In the genomic region with DNA sequence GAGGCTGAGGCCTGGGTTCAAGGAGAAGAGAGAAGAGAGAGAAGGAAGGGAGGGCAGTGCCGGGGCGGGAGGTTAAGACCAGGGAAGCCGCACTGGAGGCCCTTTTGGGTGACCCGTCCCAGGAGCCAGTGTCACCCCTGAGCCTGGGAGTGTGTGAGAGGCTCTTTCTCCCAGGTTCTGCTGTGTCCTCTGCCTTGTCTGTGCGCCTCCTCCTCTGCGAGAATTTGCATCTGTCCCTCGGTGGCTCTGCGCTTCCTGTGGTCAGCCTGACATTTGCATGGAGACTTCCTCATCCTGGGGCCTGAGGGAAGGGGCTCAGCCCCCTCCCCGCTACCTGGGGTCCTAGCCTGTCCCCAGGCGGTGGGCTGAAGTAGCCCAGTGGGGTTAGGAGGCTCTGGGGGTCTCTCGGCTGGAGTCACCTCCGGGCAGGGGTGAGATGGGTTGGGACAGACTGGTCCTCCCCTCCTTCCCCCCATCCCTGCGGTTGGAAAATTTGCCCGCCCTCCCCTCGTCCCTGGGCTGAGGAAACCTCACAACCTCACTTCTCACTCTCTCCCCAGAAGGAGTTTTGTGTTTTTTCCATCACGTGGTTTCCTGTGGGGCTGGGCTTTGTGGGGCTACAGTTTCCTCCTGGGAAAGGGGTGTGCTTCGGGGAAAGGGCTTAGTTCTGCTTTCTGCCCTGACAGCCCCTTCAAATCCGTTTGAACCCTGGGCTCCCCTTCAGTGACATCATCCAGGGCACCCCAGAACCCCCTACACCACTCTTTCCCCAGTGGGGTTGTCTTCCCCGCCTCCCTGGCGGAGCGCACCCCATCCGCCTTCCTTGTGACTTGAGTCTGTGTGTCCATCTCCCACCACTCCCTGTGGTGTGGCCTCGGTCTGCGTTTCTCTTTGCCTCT, we compare ENCODE assay signal across 8 cellular contexts. TPM values are rescaled to one million over a fixed set of nuclear protein-coding genes. Genes with fewer than 3 reads are reported as not detected.
A peak's percentile ranks its signal among the peaks of the same experiment; 100 is the strongest.
DNase-seq lines count a peak whose midpoint lies in the region; ATAC-seq and TF ChIP-seq lines count a peak whose summit lies in the region.

No MANE protein-coding gene starts in this region.

- H3K36me3 Mint-ChIP-seq in T-helper 2 cell treated with Interferon-gamma antibody and Interleukin-4, amounts not matched to agents 5 μg/mL and 100 μg/mL, for 36 hours (ENCODE audit: low read depth): peaks cover 64% of the 10 kb centered on the region

- peaks cover 69% of the 10 kb centered on the region for H3K4me1 Mint-ChIP-seq in T-helper 2 cell treated with Interferon-gamma antibody and Interleukin-4, amounts not matched to agents 5 μg/mL and 100 μg/mL, for 36 hours (ENCODE audit: low read depth)

- peaks cover 0 to 5% of the 10 kb centered on the region in 2 donors for H3K36me3 ChIP-seq in body of pancreas (replicated peaks in 1 of 2; ENCODE audit: insufficient read depth in 1 of 2, low read depth in 2 of 2)
- no peaks in the 10 kb centered on the region for H3K36me3 ChIP-seq in stomach smooth muscle (ENCODE audit: control insufficient read depth in 2 of 2, insufficient read depth in 2 of 2, low read length in 2 of 2)

- H3K4me1 ChIP-seq in body of pancreas (peaks cover 5% of the 10 kb centered on the region), stomach smooth muscle (ENCODE audit: control insufficient read depth, insufficient read depth, low read length) (peaks cover 6% of the 10 kb centered on the region)

- peak overlapping the region; percentile 93 for H3K27ac Mint-ChIP-seq in T-helper 2 cell treated with Interferon-gamma antibody and Interleukin-4, amounts not matched to agents 5 μg/mL and 100 μg/mL, for 36 hours

- H3K27me3 Mint-ChIP-seq in T-helper 2 cell treated with Interferon-gamma antibody and Interleukin-4, amounts not matched to agents 5 μg/mL and 100 μg/mL, for 36 hours (ENCODE audit: low read depth): no peaks in the 10 kb centered on the region

- H3K4me3 ChIP-seq in body of pancreas: no peak overlapping the region
- peak overlapping the region in 1 of 2 donors; percentile 3 for H3K4me3 ChIP-seq in stomach smooth muscle (ENCODE audit: low read length in 2 of 2)

- no peaks in the 10 kb centered on the region for H3K27me3 ChIP-seq in body of pancreas
- H3K27me3 ChIP-seq in stomach smooth muscle (ENCODE audit: control insufficient read depth in 1 of 2, insufficient read depth in 2 of 2, low read length in 2 of 2): no peaks in the 10 kb centered on the region

- 63 to 80% methylated on average over 17 to 24 of the region's 24 CpGs for WGBS in body of pancreas, 2 donors

- TF ChIP-seq POLR2A in body of pancreas (IDR thresholded peaks at IDR 0.05): peak in 2 of 3 donors; percentile 21 to 53

- intact Hi-C loops in body of pancreas (cut with DNase I): no loop called here

- H3K27ac ChIP-seq in body of pancreas (peak overlapping the region in 2 of 4 donors; percentile 23 to 69), stomach smooth muscle (ENCODE audit: low read length) (peak overlapping the region; percentile 31)

- H3K9me3 ChIP-seq in body of pancreas (no peaks in the 10 kb centered on the region), stomach smooth muscle (ENCODE audit: control insufficient read depth in 2 of 2, low read length in 2 of 2) (no peaks in the 10 kb centered on the region)

- TF ChIP-seq CTCF in body of pancreas (IDR thresholded peaks at IDR 0.05): no peak

- ATAC-seq in GM19025 (IDR thresholded peaks at IDR 0.05; ENCODE audit: low read depth, unreplicated experiment) (peak; percentile 39), HG03066 (IDR thresholded peaks at IDR 0.05; ENCODE audit: low read depth, unreplicated experiment) (peak; percentile 39), body of pancreas (no peak)

- peak; percentile 84 for DNase-seq in T-helper 2 cell treated with Interferon-gamma antibody and Interleukin-4, amounts not matched to agents 5 μg/mL and 100 μg/mL, for 36 hours (ENCODE audit: low spot score)
- peak in 1 of 4 donors; percentile 66 for DNase-seq in body of pancreas
- DNase-seq in mucosa of gallbladder (ENCODE audit: low spot score): peak; percentile 59
- no peak for DNase-seq in NCI-H748 (lab: John Stamatoyannopoulos, UW; ENCODE audit: unreplicated experiment)
- no peak for DNase-seq in NCI-H2081 treated with DMSO at 0.1 percent for 48 hours (lab: John Stamatoyannopoulos, UW)

- no peaks in the 10 kb centered on the region for H3K9me3 Mint-ChIP-seq in T-helper 2 cell treated with Interferon-gamma antibody and Interleukin-4, amounts not matched to agents 5 μg/mL and 100 μg/mL, for 36 hours

- H3K4me3 Mint-ChIP-seq in T-helper 2 cell treated with Interferon-gamma antibody and Interleukin-4, amounts not matched to agents 5 μg/mL and 100 μg/mL, for 36 hours: peak overlapping the region; percentile 98

- H3K9ac ChIP-seq in stomach smooth muscle (ENCODE audit: low read length in 2 of 2): peak overlapping the region in 1 of 2 donors; percentile 29

RNA-seq across cellular contexts. Expression of a gene that starts 2.5 kb away (rescaled TPM):
- 10 to 100 TPM; 18.4 to 19.4 TPM for total RNA-seq in body of pancreas
- total RNA-seq in mucosa of gallbladder: 66.4 TPM

RNA-seq across cellular contexts. Expression of a gene that starts 9.8 kb away (rescaled TPM):
- 100 to 1,000 TPM; 219 to 302 TPM for total RNA-seq in body of pancreas
- 265 TPM for total RNA-seq in mucosa of gallbladder

RNA-seq across cellular contexts. Expression of a gene that starts 10.1 kb away (rescaled TPM):
- total RNA-seq in body of pancreas: not detected
- not detected for total RNA-seq in mucosa of gallbladder

RNA-seq across cellular contexts. Expression of a gene that starts 16.8 kb away (rescaled TPM):
- total RNA-seq in body of pancreas (100 to 1,000 TPM in 1 of 2 donors, 10 to 100 TPM in 1; 83.4 to 125 TPM), mucosa of gallbladder (141 TPM)

RNA-seq across cellular contexts. Expression of a gene that starts 17.0 kb away (rescaled TPM):
- total RNA-seq in body of pancreas (10 to 100 TPM in 1 of 2 donors, 1 to 10 TPM in 1; 8.3 to 15.5 TPM), mucosa of gallbladder (31.8 TPM)

Comparison
In these comparisons a context has a peak if more than half of its experiments do, and no peak if none do; other contexts are left out.
1. DNase-seq: peak in T-helper 2 cell treated with Interferon-gamma antibody and Interleukin-4, amounts not matched to agents 5 μg/mL and 100 μg/mL, for 36 hours (single experiment) and mucosa of gallbladder (single experiment); none in NCI-H748 (single experiment) and NCI-H2081 treated with DMSO at 0.1 percent for 48 hours (single experiment).